In genomic region chr5:168771698-168772097, GRCh38 we compare ENCODE assay signal across 23 cellular contexts.
"Had no signal": no experiment of that assay in that cellular context is flagged by ENCODE, and none has a peak within 500 bp of the region (broad histone marks: within the 10 kb centered on the region; RNA-seq: fewer than 3 reads in every experiment).

No MANE protein-coding gene starts in this region.

- H3K36me3 Mint-ChIP-seq: activated CD4-positive, alpha-beta memory T cell treated with anti-CD3 and anti-CD28 coated beads for 36 hours; activated naive CD8-positive, alpha-beta T cell treated with anti-CD3 and anti-CD28 coated beads, Interleukin-2, amount 10 ng/mL, durations not matched to agents 7 days and 5 days had no signal

- H3K9me3 Mint-ChIP-seq: activated B cell treated with CpG ODN at 0.5 μM for 24 hours; activated T-helper 2 cell treated with anti-CD3 and anti-CD28 coated beads, Interferon-gamma antibody, Interleukin-2, Interleukin-4, amounts not matched to agents 10 μg/mL and 5 μg/mL and 100 μg/mL, durations not matched to agents 14 hours and 24 hours and 36 hours had no signal

- DNase-seq: activated B cell treated with CpG ODN at 0.5 μM for 24 hours; activated CD4-positive, alpha-beta memory T cell treated with anti-CD3 and anti-CD28 coated beads for 36 hours; activated CD4-positive, alpha-beta T cell treated with anti-CD3 and anti-CD28 coated beads for 1 hour; activated CD4-positive, alpha-beta T cell treated with anti-CD3 and anti-CD28 coated beads, Interleukin-2, amount 10 ng/mL, durations not matched to agents 24 days and 14 days; activated naive CD4-positive, alpha-beta T cell treated with anti-CD3 and anti-CD28 coated beads, Interleukin-2, amount 50 U/mL, for 16 hours; activated naive CD8-positive, alpha-beta T cell treated with anti-CD3 and anti-CD28 coated beads, Interleukin-2, amount 10 ng/mL, durations not matched to agents 7 days and 5 days; activated T-cell treated with anti-CD3 and anti-CD28 coated beads, Interleukin-2, amount 50 U/mL, for 72 hours; anterior cingulate cortex; cerebellar nuclear complex; Karpas-422; NCI-H1105 treated with DMSO at 0.1 percent for 48 hours; NCI-H1436 treated with DMSO at 0.1 percent for 48 hours; NCI-H187; NCI-H2081; NCI-H2171 treated with DMSO at 0.1 percent for 48 hours; NCI-H226; NCI-H526 treated with DMSO at 0.1 percent for 48 hours; PC-9; SHP77 treated with DMSO at 0.1 percent for 48 hours; T-helper 17 cell; T-helper 9 cell had no signal

- H3K4me1 Mint-ChIP-seq: activated B cell treated with CpG ODN at 0.5 μM for 24 hours; activated CD4-positive, alpha-beta T cell treated with anti-CD3 and anti-CD28 coated beads, Interleukin-2, amount 10 ng/mL, durations not matched to agents 24 days and 14 days; activated naive CD8-positive, alpha-beta T cell treated with anti-CD3 and anti-CD28 coated beads, Interleukin-2, amount 10 ng/mL, durations not matched to agents 7 days and 5 days; T-helper 17 cell had no signal

- H3K27me3 Mint-ChIP-seq: activated CD4-positive, alpha-beta T cell treated with anti-CD3 and anti-CD28 coated beads, Interleukin-2, amount 10 ng/mL, durations not matched to agents 24 days and 14 days had no signal

- H3K4me3 ChIP-seq: adrenal gland, PC-9 had no signal

- H3K27ac Mint-ChIP-seq: activated B cell treated with CpG ODN at 0.5 μM for 24 hours; activated CD4-positive, alpha-beta memory T cell treated with anti-CD3 and anti-CD28 coated beads for 36 hours; activated CD4-positive, alpha-beta T cell treated with anti-CD3 and anti-CD28 coated beads, Interleukin-2, amount 10 ng/mL, durations not matched to agents 24 days and 14 days; activated naive CD8-positive, alpha-beta T cell treated with anti-CD3 and anti-CD28 coated beads, Interleukin-2, amount 10 ng/mL, durations not matched to agents 7 days and 5 days; activated T-cell treated with anti-CD3 and anti-CD28 coated beads, Interleukin-2, amount 50 U/mL, for 72 hours; activated T-helper 2 cell treated with anti-CD3 and anti-CD28 coated beads, Interferon-gamma antibody, Interleukin-2, Interleukin-4, amounts not matched to agents 10 μg/mL and 5 μg/mL and 100 μg/mL, durations not matched to agents 14 hours and 24 hours and 36 hours; T-helper 17 cell had no signal

- ATAC-seq: activated T-cell treated with anti-CD3 and anti-CD28 coated beads, Interleukin-2, amount 50 U/mL, for 72 hours; T-helper 17 cell had no signal

- H3K4me3 Mint-ChIP-seq: activated B cell treated with CpG ODN at 0.5 μM for 24 hours; activated CD4-positive, alpha-beta memory T cell treated with anti-CD3 and anti-CD28 coated beads for 36 hours; activated CD4-positive, alpha-beta T cell treated with anti-CD3 and anti-CD28 coated beads, Interleukin-2, amount 10 ng/mL, durations not matched to agents 24 days and 14 days; activated naive CD8-positive, alpha-beta T cell treated with anti-CD3 and anti-CD28 coated beads, Interleukin-2, amount 10 ng/mL, durations not matched to agents 7 days and 5 days; activated T-cell treated with anti-CD3 and anti-CD28 coated beads, Interleukin-2, amount 50 U/mL, for 72 hours; T-helper 17 cell had no signal
